Comparison of ENCODE assay signal across 9 cellular contexts in the genomic region with DNA sequence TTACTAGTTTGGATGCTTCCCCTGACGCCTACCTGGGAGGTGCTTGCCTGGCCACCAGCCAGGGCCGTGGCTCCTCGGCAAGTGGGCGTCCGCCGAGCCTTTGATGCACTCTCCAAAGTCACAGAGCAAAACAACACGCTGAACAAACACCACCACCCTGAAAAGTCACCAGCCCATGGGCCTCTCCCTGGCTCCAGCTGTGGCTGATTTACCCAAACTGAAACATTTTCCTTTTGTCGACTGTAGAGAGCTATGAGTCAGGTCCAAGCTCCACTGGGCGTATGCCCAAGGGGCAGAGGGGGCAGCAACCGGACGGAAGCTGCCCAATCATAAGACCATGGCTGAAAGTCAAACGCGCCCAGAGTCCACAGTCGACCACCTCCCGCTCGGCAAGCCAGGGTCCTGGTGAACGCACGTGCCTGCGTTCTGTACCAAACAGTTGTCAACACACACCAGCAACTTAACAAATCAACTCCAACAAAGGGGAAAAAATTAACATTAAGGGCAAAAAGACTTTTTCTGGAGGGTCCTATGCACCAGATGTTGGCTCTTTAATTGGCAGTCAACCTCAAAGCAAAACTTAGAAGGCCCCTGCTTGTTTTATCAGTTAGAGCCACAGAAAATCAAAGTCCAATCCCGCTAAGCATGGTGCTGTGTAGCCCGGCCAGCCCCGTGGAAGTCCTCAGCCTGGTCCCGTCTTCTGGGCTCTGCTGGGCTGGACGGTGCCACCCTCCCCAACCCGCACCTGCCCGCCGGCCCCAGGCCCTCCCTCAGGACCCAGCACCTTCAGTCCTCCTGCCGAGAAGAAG. TPM values are rescaled to one million over a fixed set of nuclear protein-coding genes. Genes with fewer than 3 reads are reported as not detected.
DNase-seq lines count a peak whose midpoint lies in the region; ATAC-seq and TF ChIP-seq lines count a peak whose summit lies in the region.
"Had no signal": no experiment of that assay in that cellular context is flagged by ENCODE, and none has a peak within 500 bp of the region (broad histone marks: within the 10 kb centered on the region; RNA-seq: fewer than 3 reads in every experiment).

No MANE protein-coding gene starts in this region.

- H3K4me1 ChIP-seq in left ventricle myocardium inferior (peaks cover 51% of the 10 kb centered on the region), vagina (peaks cover 51% of the 10 kb centered on the region)

- TF ChIP-seq POLR2A in vagina (IDR thresholded peaks at IDR 0.05): no peak

- no peaks in the 10 kb centered on the region for H3K36me3 ChIP-seq in left ventricle myocardium inferior
- H3K36me3 ChIP-seq in vagina: no peaks in the 10 kb centered on the region

- DNase-seq in cardiac septum (ENCODE audit: low spot score) (peak; percentile 70), left ventricle myocardium inferior (no peak), SW480 (ENCODE audit: low spot score) (peak; percentile 96), left colon (peak; percentile 54 to 70), vagina (ENCODE audit: extremely low spot score in 2 of 2) (no peak), Kasumi-1 (lab: John Stamatoyannopoulos, UW) (no peak)
- DNase-seq in activated CD4-positive, alpha-beta T cell treated with anti-CD3 and anti-CD28 coated beads for 1 hour: no peak
- DNase-seq: DND-41 had no signal

- H3K27ac ChIP-seq in left ventricle myocardium inferior (replicated peaks): no peak overlapping the region
- H3K27ac ChIP-seq in vagina: peak overlapping the region; percentile 73

- TF ChIP-seq CTCF in left ventricle myocardium inferior (IDR thresholded peaks at IDR 0.05; ENCODE audit: borderline replicate concordance) (no peak), vagina (IDR thresholded peaks at IDR 0.05) (no peak)

- intact Hi-C loops in cardiac septum (cut with DNase I) (no loop called here), left ventricle myocardium inferior (cut with micrococcal nuclease) (no loop called here), left colon (cut with DNase I, micrococcal nuclease) (no loop called here), vagina (cut with DNase I) (no loop called here)

- no peaks in the 10 kb centered on the region for H3K27me3 ChIP-seq in left ventricle myocardium inferior (ENCODE audit: low read depth)
- no peaks in the 10 kb centered on the region for H3K27me3 ChIP-seq in vagina

- no peaks in the 10 kb centered on the region for H3K9me3 ChIP-seq in left ventricle myocardium inferior (replicated peaks)
- H3K9me3 ChIP-seq in vagina: no peaks in the 10 kb centered on the region

- H3K4me3 ChIP-seq in left ventricle myocardium inferior (no peak overlapping the region), vagina (no peak overlapping the region)

- ATAC-seq in left colon: peak; percentile 47
- no peak for ATAC-seq in GM21423 (IDR thresholded peaks at IDR 0.05; ENCODE audit: unreplicated experiment)

RNA-seq across cellular contexts. Expression of gene TBC1D16, which starts 47.3 kb away (rescaled TPM):
- total RNA-seq in cardiac septum: 17.1 TPM
- total RNA-seq in left ventricle myocardium inferior: 15.9 TPM
- total RNA-seq in left colon: 10 to 100 TPM; 12.9 to 17.6 TPM
- 18.2 TPM for total RNA-seq in vagina

RNA-seq across cellular contexts. Expression of gene CCDC40, which starts 48.1 kb away (rescaled TPM):
- total RNA-seq in cardiac septum: 9.0 TPM
- 7.7 TPM for total RNA-seq in left ventricle myocardium inferior
- total RNA-seq in left colon: 1 to 10 TPM; 2.0 to 2.1 TPM
- 9.3 TPM for total RNA-seq in vagina

Comparison
In these comparisons a context has a peak if more than half of its experiments do, and no peak if none do; other contexts are left out.
1. DNase-seq: peak in cardiac septum (single experiment), SW480 (single experiment) and left colon (2 of 2); none in left ventricle myocardium inferior (single experiment), vagina (0 of 2), Kasumi-1 (0 of 2) and activated CD4-positive, alpha-beta T cell treated with anti-CD3 and anti-CD28 coated beads for 1 hour (single experiment).